Comparison of ENCODE assay signal across 1 cellular context in genomic region chr20:37406010-37406998, GRCh38.
A peak's percentile ranks its signal among the peaks of the same experiment; 100 is the strongest.
TF ChIP-seq lines count a peak whose summit lies in the region.

No MANE protein-coding gene starts in this region.

TF ChIP-seq in K562, 482 proteins besides CTCF, POLR2A, EP300 and RAD21 (continued from another document and continues in another):
- TF ChIP-seq, protein P1, sequence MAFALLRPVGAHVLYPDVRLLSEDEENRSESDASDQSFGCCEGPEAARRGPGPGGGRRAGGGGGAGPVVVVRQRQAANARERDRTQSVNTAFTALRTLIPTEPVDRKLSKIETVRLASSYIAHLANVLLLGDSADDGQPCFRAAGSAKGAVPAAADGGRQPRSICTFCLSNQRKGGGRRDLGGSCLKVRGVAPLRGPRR (CRISPR knock-in tag; IDR thresholded peaks at IDR 0.05) = no peak
- TF ChIP-seq ZNF239 (CRISPR knock-in tag; IDR thresholded peaks at IDR 0.05) (no peak), PHF8 (IDR thresholded peaks at IDR 0.05; ENCODE audit: borderline replicate concordance, low read length) (peak; percentile 58; the same call in 1 of the 2 replicates), HNRNPH1 (optimal IDR thresholded peaks at IDR 0.05; ENCODE audit: low read depth, low read length) (no peak), ZFPM2 (CRISPR knock-in tag; IDR thresholded peaks at IDR 0.05) (no peak), NR2F6 (CRISPR knock-in tag; IDR thresholded peaks at IDR 0.05) (no peak), CREB1 (IDR thresholded peaks at IDR 0.05) (no peak), CREB1 (CRISPR knock-in tag; IDR thresholded peaks at IDR 0.05) (peak; percentile 29; the same call in 1 of the 2 replicates), NUFIP1 (IDR thresholded peaks at IDR 0.05; ENCODE audit: partially characterized antibody) (no peak), MAFK (IDR thresholded peaks at IDR 0.05; ENCODE audit: low read length) (no peak), TAL1 (IDR thresholded peaks at IDR 0.05) (no peak), ZNF699 (CRISPR knock-in tag; IDR thresholded peaks at IDR 0.05; ENCODE audit: insufficient replicate concordance) (no peak), TEAD1 (CRISPR knock-in tag; IDR thresholded peaks at IDR 0.05) (peak in 1 of 2 experiments; percentile 63; a peak in 1 of 4 replicates), CXXC5 (CRISPR knock-in tag; IDR thresholded peaks at IDR 0.05) (peak; percentile 80), THAP7 (CRISPR knock-in tag; IDR thresholded peaks at IDR 0.05) (no peak), ZNF311 (CRISPR knock-in tag; IDR thresholded peaks at IDR 0.05) (no peak), SMAD3 (CRISPR knock-in tag; conservative IDR thresholded peaks at IDR 0.05) (no peak), ZBTB5 (IDR thresholded peaks at IDR 0.05) (no peak), TFAM (CRISPR knock-in tag; conservative IDR thresholded peaks at IDR 0.05) (no peak), XRCC5 (IDR thresholded peaks at IDR 0.05; ENCODE audit: low read depth, low read length) (no peak), BRD9 (IDR thresholded peaks at IDR 0.05; ENCODE audit: low read depth, partially characterized antibody) (no peak), ZNF408 (CRISPR knock-in tag; IDR thresholded peaks at IDR 0.05; ENCODE audit: low read depth) (no peak), ASH1L (IDR thresholded peaks at IDR 0.05; ENCODE audit: borderline replicate concordance, low read depth, partially characterized antibody) (no peak), PURB (CRISPR knock-in tag; IDR thresholded peaks at IDR 0.05; ENCODE audit: low read depth) (no peak), FOXA3 (CRISPR knock-in tag; conservative IDR thresholded peaks at IDR 0.05 in 1 of 2, IDR thresholded peaks at IDR 0.05 in 1 of 2) (no peak), RUNX1 (IDR thresholded peaks at IDR 0.05; ENCODE audit: low read depth) (no peak), SIN3B (IDR thresholded peaks at IDR 0.05; ENCODE audit: low read depth) (no peak), MEIS2 (IDR thresholded peaks at IDR 0.05; ENCODE audit: partially characterized antibody) (peak; percentile 83), POLR3G (IDR thresholded peaks at IDR 0.05; ENCODE audit: extremely low read depth, insufficient read length, insufficient replicate concordance) (no peak), ZNF175 (CRISPR knock-in tag; IDR thresholded peaks at IDR 0.05; ENCODE audit: low read depth) (no peak), ZBTB33 (CRISPR knock-in tag; IDR thresholded peaks at IDR 0.05) (peak; percentile 49; the same call in 1 of the 2 replicates), CREBBP (IDR thresholded peaks at IDR 0.05; ENCODE audit: low read depth, low read length) (no peak), RBM15 (IDR thresholded peaks at IDR 0.05; ENCODE audit: insufficient read depth, low read length) (no peak), SMAD4 (CRISPR knock-in tag; conservative IDR thresholded peaks at IDR 0.05) (0 out of 2 replicates have a peak, but pooled peaks have one; percentile 27), GABPB2 (CRISPR knock-in tag; conservative IDR thresholded peaks at IDR 0.05) (no peak), CCAR2 (IDR thresholded peaks at IDR 0.05; ENCODE audit: low read depth, low read length) (no peak), DACH1 (IDR thresholded peaks at IDR 0.05; ENCODE audit: partially characterized antibody) (no peak), TCF3 (CRISPR knock-in tag; IDR thresholded peaks at IDR 0.05) (no peak), HNRNPL (IDR thresholded peaks at IDR 0.05; ENCODE audit: low read depth, low read length) (no peak), KLF6 (CRISPR knock-in tag; IDR thresholded peaks at IDR 0.05; ENCODE audit: borderline replicate concordance) (no peak), ZZZ3 (IDR thresholded peaks at IDR 0.05) (no peak), FUS (optimal IDR thresholded peaks at IDR 0.05; ENCODE audit: low read depth, low read length) (no peak), ZNF41 (CRISPR knock-in tag; conservative IDR thresholded peaks at IDR 0.05) (no peak), NR2C2 (CRISPR knock-in tag; IDR thresholded peaks at IDR 0.05) (peak; percentile 56; the same call in 1 of the 2 replicates), NR2C2 (tag; IDR thresholded peaks at IDR 0.05) (no peak), ZBTB1 (CRISPR knock-in tag; IDR thresholded peaks at IDR 0.05; ENCODE audit: borderline replicate concordance, low read depth) (no peak), U2AF2 (optimal IDR thresholded peaks at IDR 0.05; ENCODE audit: low read depth, low read length) (no peak), NFE2 (IDR thresholded peaks at IDR 0.05; ENCODE audit: low read depth) (no peak), ZEB2 (IDR thresholded peaks at IDR 0.05) (no peak), POLR2H (tag; IDR thresholded peaks at IDR 0.05; ENCODE audit: low read depth) (no peak), POLR2AphosphoS5 (IDR thresholded peaks at IDR 0.05; ENCODE audit: control insufficient read depth, insufficient read depth, low read depth, low read length) (no peak), ZNF23 (CRISPR knock-in tag; IDR thresholded peaks at IDR 0.05) (no peak), ESRRB (CRISPR knock-in tag; IDR thresholded peaks at IDR 0.05; ENCODE audit: borderline replicate concordance) (no peak), ZKSCAN1 (IDR thresholded peaks at IDR 0.05; ENCODE audit: low read depth, low read length) (no peak), CBFA2T3 (IDR thresholded peaks at IDR 0.05) (no peak), PTBP1 (IDR thresholded peaks at IDR 0.05; ENCODE audit: low read depth, low read length) (no peak), ILK (tag; IDR thresholded peaks at IDR 0.05; ENCODE audit: borderline replicate concordance, low read depth) (no peak), FOXA1 (IDR thresholded peaks at IDR 0.05; ENCODE audit: borderline replicate concordance) (no peak)
- TF ChIP-seq, protein P2, sequence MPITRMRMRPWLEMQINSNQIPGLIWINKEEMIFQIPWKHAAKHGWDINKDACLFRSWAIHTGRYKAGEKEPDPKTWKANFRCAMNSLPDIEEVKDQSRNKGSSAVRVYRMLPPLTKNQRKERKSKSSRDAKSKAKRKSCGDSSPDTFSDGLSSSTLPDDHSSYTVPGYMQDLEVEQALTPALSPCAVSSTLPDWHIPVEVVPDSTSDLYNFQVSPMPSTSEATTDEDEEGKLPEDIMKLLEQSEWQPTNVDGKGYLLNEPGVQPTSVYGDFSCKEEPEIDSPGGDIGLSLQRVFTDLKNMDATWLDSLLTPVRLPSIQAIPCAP (CRISPR knock-in tag; IDR thresholded peaks at IDR 0.05; ENCODE audit: borderline replicate concordance) = no peak
- TF ChIP-seq, protein P3, sequence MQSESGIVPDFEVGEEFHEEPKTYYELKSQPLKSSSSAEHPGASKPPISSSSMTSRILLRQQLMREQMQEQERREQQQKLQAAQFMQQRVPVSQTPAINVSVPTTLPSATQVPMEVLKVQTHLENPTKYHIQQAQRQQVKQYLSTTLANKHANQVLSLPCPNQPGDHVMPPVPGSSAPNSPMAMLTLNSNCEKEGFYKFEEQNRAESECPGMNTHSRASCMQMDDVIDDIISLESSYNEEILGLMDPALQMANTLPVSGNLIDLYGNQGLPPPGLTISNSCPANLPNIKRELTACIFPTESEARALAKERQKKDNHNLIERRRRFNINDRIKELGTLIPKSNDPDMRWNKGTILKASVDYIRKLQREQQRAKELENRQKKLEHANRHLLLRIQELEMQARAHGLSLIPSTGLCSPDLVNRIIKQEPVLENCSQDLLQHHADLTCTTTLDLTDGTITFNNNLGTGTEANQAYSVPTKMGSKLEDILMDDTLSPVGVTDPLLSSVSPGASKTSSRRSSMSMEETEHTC (IDR thresholded peaks at IDR 0.05) = no peak
- TF ChIP-seq, protein P4, sequence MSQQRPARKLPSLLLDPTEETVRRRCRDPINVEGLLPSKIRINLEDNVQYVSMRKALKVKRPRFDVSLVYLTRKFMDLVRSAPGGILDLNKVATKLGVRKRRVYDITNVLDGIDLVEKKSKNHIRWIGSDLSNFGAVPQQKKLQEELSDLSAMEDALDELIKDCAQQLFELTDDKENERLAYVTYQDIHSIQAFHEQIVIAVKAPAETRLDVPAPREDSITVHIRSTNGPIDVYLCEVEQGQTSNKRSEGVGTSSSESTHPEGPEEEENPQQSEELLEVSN (IDR thresholded peaks at IDR 0.05; ENCODE audit: borderline replicate concordance in 1 of 2, extremely low read depth in 1 of 2, insufficient read depth in 1 of 2, insufficient read length in 1 of 2, low read depth in 1 of 2, low read length in 1 of 2, poor library complexity in 1 of 2, severe bottlenecking in 1 of 2) = peak; percentile 99
